25 cellular contexts compared by ENCODE assay signal in genomic region chr1:2890221-2890850, GRCh38.
DNase-seq lines count a peak whose midpoint lies in the region; ATAC-seq lines count a peak whose summit lies in the region.
"Had no signal": no experiment of that assay in that cellular context is flagged by ENCODE, and none has a peak within 500 bp of the region (broad histone marks: within the 10 kb centered on the region; RNA-seq: fewer than 3 reads in every experiment).

No MANE protein-coding gene starts in this region.

- H3K4me3 ChIP-seq in BLaER1 treated with 17β-estradiol and CSF1 and Interleukin-3, amounts not matched to agents 10 nM and 100 nM: no peak overlapping the region
- H3K4me3 ChIP-seq: GM12878, MG63 had no signal

- DNase-seq in NCI-H146 (lab: John Stamatoyannopoulos, UW) (peak; percentile 25), NCI-H146 treated with DMSO at 0.1 percent for 48 hours (lab: John Stamatoyannopoulos, UW; ENCODE audit: unreplicated experiment) (no peak), NCI-H748 treated with DMSO at 0.1 percent for 48 hours (lab: John Stamatoyannopoulos, UW) (peak; percentile 36), medulla oblongata (ENCODE audit: extremely low spot score) (peak; percentile 30), EL (no peak), KBM-7 (no peak)
- DNase-seq: 8988T; ACHN; BE2C; CD4-positive, CD25-positive, alpha-beta regulatory T cell; GDM1; GOT3; HCEC 1CT; KG1; MG63; NCI-H187; NCI-H2081 treated with DMSO at 0.1 percent for 48 hours; NCI-H510A treated with DMSO at 0.1 percent for 48 hours; NCI-H82; Right ventricle myocardium superior; RPMI8226; T-cell had no signal

- H3K9ac ChIP-seq in BLaER1 treated with 17β-estradiol and CSF1 and Interleukin-3, amounts not matched to agents 10 nM and 100 nM: no peak overlapping the region

- in situ Hi-C loops in KBM-7 (cut with MboI; ENCODE audit: low pct_unique_long_range_greater_than_20kb, low sequenced_read_pairs): no loop called here

- peaks cover 41 to 80% (median 61%) of the 10 kb centered on the region in 11 experiments for H3K27me3 ChIP-seq in BLaER1 treated with 17β-estradiol and CSF1 and Interleukin-3, amounts not matched to agents 10 nM and 100 nM
- H3K27me3 ChIP-seq: BE2C, MG63 had no signal

- H3K4me2 ChIP-seq in BLaER1 treated with 17β-estradiol and CSF1 and Interleukin-3, amounts not matched to agents 10 nM and 100 nM: peak overlapping the region in 9 of 11 experiments; percentile 8 to 75 (median 50); a peak in 17 of 22 replicates

- no peak for ATAC-seq in HG02938 (IDR thresholded peaks at IDR 0.05; ENCODE audit: unreplicated experiment)
- ATAC-seq: GM12878, T-cell had no signal

- H4K20me1 ChIP-seq in BLaER1 treated with 17β-estradiol and CSF1 and Interleukin-3, amounts not matched to agents 10 nM and 100 nM: peaks cover 0 to 66% (median 13%) of the 10 kb centered on the region in 11 experiments; a peak in 12 of 22 replicates

- peaks cover 0 to 62% (median 50%) of the 10 kb centered on the region in 10 experiments; a peak in 17 of 20 replicates for H3K4me1 ChIP-seq in BLaER1 treated with 17β-estradiol and CSF1 and Interleukin-3, amounts not matched to agents 10 nM and 100 nM
- H3K4me1 ChIP-seq: BE2C had no signal

- no peaks in the 10 kb centered on the region for H3K36me3 ChIP-seq in BLaER1 treated with 17β-estradiol and CSF1 and Interleukin-3, amounts not matched to agents 10 nM and 100 nM
- H3K36me3 ChIP-seq: BE2C, MG63 had no signal

- H3K27ac ChIP-seq in BLaER1 treated with 17β-estradiol and CSF1 and Interleukin-3, amounts not matched to agents 10 nM and 100 nM: no peak overlapping the region

- H3K9me3 ChIP-seq in BLaER1 treated with 17β-estradiol and CSF1 and Interleukin-3, amounts not matched to agents 10 nM and 100 nM (replicated peaks in 1 of 11): no peaks in the 10 kb centered on the region
- H3K9me3 ChIP-seq: BE2C, MG63 had no signal

Comparison
In these comparisons a context has a peak if more than half of its experiments do, and no peak if none do; other contexts are left out.
1. DNase-seq: peak in NCI-H146 (single experiment), NCI-H748 treated with DMSO at 0.1 percent for 48 hours (single experiment) and medulla oblongata (single experiment); none in NCI-H146 treated with DMSO at 0.1 percent for 48 hours (single experiment), EL (single experiment) and KBM-7 (single experiment).